24 cellular contexts compared by ENCODE assay signal in the genomic region with DNA sequence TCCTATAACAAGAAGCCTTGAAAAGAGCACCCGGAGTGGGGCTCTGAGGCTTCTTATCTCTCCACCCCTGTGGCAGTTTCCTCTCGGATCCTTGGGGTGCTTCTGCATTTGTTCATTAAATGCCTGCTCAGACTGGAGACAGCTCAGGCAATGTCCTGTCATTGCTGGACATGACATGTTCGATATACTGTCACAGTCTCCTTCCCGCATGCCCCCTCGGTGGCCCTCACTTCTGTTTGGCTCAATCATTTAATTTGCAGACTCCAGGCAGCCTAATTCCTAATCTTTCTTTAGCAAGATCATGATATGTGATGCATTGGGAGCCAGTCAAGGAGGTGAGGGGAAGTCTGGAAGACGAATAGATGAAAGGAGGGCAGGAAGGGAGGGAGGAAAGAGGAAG.
"Had no signal": no experiment of that assay in that cellular context is flagged by ENCODE, and none has a peak within 500 bp of the region (broad histone marks: within the 10 kb centered on the region; RNA-seq: fewer than 3 reads in every experiment).

No MANE protein-coding gene starts in this region.

- H3K27ac Mint-ChIP-seq: activated T-cell treated with anti-CD3 and anti-CD28 coated beads, Interleukin-2, amount 50 U/mL, for 24 hours; endodermal cell; natural killer cell treated with Interleukin-12 subunit alpha and Interleukin-12 subunit beta and Interleukin-15 and Interleukin-18, amount 100 ng/mL, for 72 hours; progenitor cell of endocrine pancreas had no signal

- H3K27ac ChIP-seq: esophagus squamous epithelium, gastrocnemius medialis, left lung, lower lobe of right lung, right lobe of liver, upper lobe of right lung, WERI-Rb-1 had no signal

- H3K4me3 ChIP-seq: esophagus squamous epithelium, gastrocnemius medialis, left lung, lower lobe of right lung, right lobe of liver, upper lobe of right lung had no signal

- H3K4me3 Mint-ChIP-seq: activated T-cell treated with anti-CD3 and anti-CD28 coated beads, Interleukin-2, amount 50 U/mL, for 24 hours; endodermal cell; natural killer cell treated with Interleukin-12 subunit alpha and Interleukin-12 subunit beta and Interleukin-15 and Interleukin-18, amount 100 ng/mL, for 72 hours had no signal

- DNase-seq: activated CD4-positive, alpha-beta T cell treated with anti-CD3 and anti-CD28 coated beads for 48 hours; activated CD4-positive, alpha-beta T cell treated with anti-CD3 and anti-CD28 coated beads, Interleukin-2, amount 50 U/mL, for 48 hours; activated CD8-positive, alpha-beta memory T cell treated with anti-CD3 and anti-CD28 coated beads for 24 hours; activated gamma-delta T cell; activated naive CD4-positive, alpha-beta T cell treated with anti-CD3 and anti-CD28 coated beads, Interleukin-2, amount 50 U/mL, for 16 hours; activated T-cell treated with anti-CD3 and anti-CD28 coated beads, Interleukin-2, amount 50 U/mL, for 24 hours; amniotic stem cell; caudate nucleus; endodermal cell; esophagus squamous epithelium; gastrocnemius medialis; glutamatergic neuron; left lung; lower lobe of right lung; mesendoderm; right lobe of liver; stimulated activated CD4-positive, alpha-beta T cell treated with anti-CD3 and anti-CD28 coated beads, Interleukin-2, amount 100 ng/mL, for 48 hours; stimulated activated naive CD4-positive, alpha-beta T cell treated with Interleukin-2 at 50 U/mL for 16 hours; T-helper 2 cell; upper lobe of right lung; WERI-Rb-1 had no signal

- H3K36me3 ChIP-seq: esophagus squamous epithelium, gastrocnemius medialis, left lung, lower lobe of right lung, right lobe of liver, upper lobe of right lung, WERI-Rb-1 had no signal

- H3K27me3 ChIP-seq: esophagus squamous epithelium, gastrocnemius medialis, left lung, right lobe of liver, upper lobe of right lung had no signal

- H3K9me3 ChIP-seq: right lobe of liver had no signal

- ATAC-seq: activated CD4-positive, CD25-positive, alpha-beta regulatory T cell treated with anti-CD3 and anti-CD28 coated beads, Interleukin-2, amount 50 U/mL, for 24 hours; gastrocnemius medialis; left lung; lower lobe of right lung; natural killer cell treated with Interleukin-12 subunit alpha and Interleukin-12 subunit beta and Interleukin-15 and Interleukin-18, amount 100 ng/mL, for 72 hours; right lobe of liver; upper lobe of right lung had no signal

- H3K4me1 ChIP-seq: esophagus squamous epithelium, gastrocnemius medialis, lower lobe of right lung, right lobe of liver, upper lobe of right lung had no signal
